Comparison of ENCODE assay signal across 8 cellular contexts in the genomic region with DNA sequence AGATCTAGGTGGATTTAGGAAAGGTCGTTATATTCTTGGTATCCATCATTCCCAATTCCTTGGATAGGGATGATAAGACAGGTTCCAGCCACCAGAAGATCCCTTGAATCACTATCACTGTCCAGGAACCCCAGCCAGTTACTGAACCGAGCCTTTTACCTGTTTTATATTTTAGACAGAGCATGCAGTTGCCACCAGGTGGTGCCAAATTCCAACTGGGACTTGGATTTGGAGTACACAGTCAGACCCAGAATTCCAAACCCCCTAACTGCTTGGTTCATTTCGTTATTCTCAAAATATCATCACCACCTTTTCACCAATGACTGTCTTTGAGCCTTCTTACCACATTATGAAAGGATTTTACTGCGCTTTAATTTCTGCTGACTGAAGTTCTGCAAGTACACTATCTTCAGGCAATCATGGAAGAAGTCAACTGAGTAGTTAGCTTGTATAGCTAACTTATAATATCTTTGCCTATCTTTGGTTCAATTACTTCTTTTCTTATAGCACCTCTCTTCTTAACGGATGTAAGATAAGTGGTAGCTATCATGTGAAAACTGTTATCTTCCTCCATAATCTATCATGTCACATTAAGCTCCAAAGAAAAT.
DNase-seq lines count a peak whose midpoint lies in the region; ATAC-seq and TF ChIP-seq lines count a peak whose summit lies in the region.

No MANE protein-coding gene starts in this region.

- 56 to 63% methylated on average over 3 to 5 of the region's 5 CpGs for whole genome bisulfite sequencing in gastroesophageal sphincter (ENCODE audit: low coverage in 1 of 2), 2 donors

- DNase-seq in Ammon's horn (ENCODE audit: low spot score) (peak; percentile 6), RPMI7951 (ENCODE audit: low read depth) (peak; percentile 43), glomerular visceral epithelial cell (ENCODE audit: extremely low spot score) (peak; percentile 25), type B pancreatic cell (ENCODE audit: extremely low spot score, unreplicated experiment) (no peak), cerebellar nuclear complex (lab: John Stamatoyannopoulos, UW) (no peak)

- H3K4me3 ChIP-seq in GM12875 (ENCODE audit: low read depth, low read length) (no peak overlapping the region), gastroesophageal sphincter (no peak overlapping the region)

- peak; percentile 69 for ATAC-seq in HG03025 (IDR thresholded peaks at IDR 0.05; ENCODE audit: low FRiP score, unreplicated experiment)
- no peak for ATAC-seq in gastroesophageal sphincter

- no peak overlapping the region for H3K4me3 Mint-ChIP-seq in type B pancreatic cell

- H3K4me1 Mint-ChIP-seq in type B pancreatic cell (ENCODE audit: unreplicated experiment): peaks cover 3% of the 10 kb centered on the region

- H3K9me3 ChIP-seq in gastroesophageal sphincter: no peaks in the 10 kb centered on the region

- TF ChIP-seq EP300 in gastroesophageal sphincter (IDR thresholded peaks at IDR 0.05): no peak

- no peak overlapping the region for H3K27ac ChIP-seq in gastroesophageal sphincter

- no peak for TF ChIP-seq POLR2A in gastroesophageal sphincter (IDR thresholded peaks at IDR 0.05)

- no peaks in the 10 kb centered on the region for H3K36me3 Mint-ChIP-seq in type B pancreatic cell

- H3K4me1 ChIP-seq in gastroesophageal sphincter: no peaks in the 10 kb centered on the region

- H3K27me3 ChIP-seq in gastroesophageal sphincter: no peaks in the 10 kb centered on the region

- peaks cover 3% of the 10 kb centered on the region for H3K27me3 Mint-ChIP-seq in type B pancreatic cell

- H3K9me3 Mint-ChIP-seq in type B pancreatic cell: no peaks in the 10 kb centered on the region

- no peak overlapping the region for H3K27ac Mint-ChIP-seq in type B pancreatic cell

- H3K36me3 ChIP-seq in gastroesophageal sphincter: no peaks in the 10 kb centered on the region

- TF ChIP-seq CTCF in GM12875 (IDR thresholded peaks at IDR 0.05; ENCODE audit: borderline replicate concordance, insufficient read depth, low read depth, low read length): peak; percentile 64
- TF ChIP-seq CTCF in type B pancreatic cell (conservative IDR thresholded peaks at IDR 0.05): peak; percentile 81
- peak in 2 of 4 experiments; percentile 12 to 29 for TF ChIP-seq CTCF in gastroesophageal sphincter (IDR thresholded peaks at IDR 0.05)

Comparison
In these comparisons a context has a peak if more than half of its experiments do, and no peak if none do; other contexts are left out.
1. DNase-seq: peak in Ammon's horn (single experiment), RPMI7951 (single experiment) and glomerular visceral epithelial cell (single experiment); none in type B pancreatic cell (single experiment) and cerebellar nuclear complex (0 of 2).